Comparison of ENCODE assay signal across 27 cellular contexts in the genomic region with DNA sequence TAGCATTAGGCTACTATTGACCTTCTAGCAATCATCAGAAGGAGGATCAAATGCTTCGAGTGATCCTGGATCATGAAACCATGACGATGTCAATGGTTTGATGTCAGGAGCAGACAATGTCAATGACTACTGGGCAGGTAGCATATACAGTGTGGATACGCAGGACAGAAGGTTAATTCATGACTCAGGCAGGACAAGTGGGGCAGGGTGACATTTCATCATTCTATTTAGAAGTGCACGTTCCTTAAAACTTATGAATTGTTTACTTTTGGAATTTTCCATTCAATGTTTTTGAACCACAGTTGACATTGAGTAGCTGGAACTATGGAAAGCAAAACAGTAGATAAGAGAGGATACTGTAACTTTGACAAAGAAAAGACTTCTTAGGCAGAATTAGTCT.
"Had no signal": no experiment of that assay in that cellular context is flagged by ENCODE, and none has a peak within 500 bp of the region (broad histone marks: within the 10 kb centered on the region; RNA-seq: fewer than 3 reads in every experiment).

No MANE protein-coding gene starts in this region.

- H3K27ac ChIP-seq: brain microvascular endothelial cell, coronary artery, foreskin keratinocyte, gastrocnemius medialis, WERI-Rb-1 had no signal

- H3K27me3 ChIP-seq: brain microvascular endothelial cell, foreskin keratinocyte, gastrocnemius medialis had no signal

- H3K4me1 ChIP-seq: foreskin keratinocyte, gastrocnemius medialis had no signal

- ATAC-seq: activated CD4-positive, CD25-positive, alpha-beta regulatory T cell treated with anti-CD3 and anti-CD28 coated beads, Interleukin-2, amount 50 U/mL, for 24 hours; activated CD8-positive, alpha-beta T cell treated with anti-CD3 and anti-CD28 coated beads for 36 hours; activated T-cell treated with anti-CD3 and anti-CD28 coated beads, Interleukin-2, amount 50 U/mL, for 4 hours; activated T-helper 17 cell treated with anti-CD3 and anti-CD28 coated beads, Interleukin-2, amount 50 U/mL, for 72 hours; esophagus mucosa; foreskin keratinocyte; gastrocnemius medialis; T-cell had no signal

- H3K4me3 ChIP-seq: coronary artery, dorsolateral prefrontal cortex, gastrocnemius medialis had no signal

- H3K9me3 ChIP-seq: gastrocnemius medialis had no signal

- DNase-seq: activated B cell treated with CpG ODN at 0.5 μM for 24 hours; activated CD4-positive, alpha-beta T cell treated with anti-CD3 and anti-CD28 coated beads for 48 hours; activated CD4-positive, alpha-beta T cell treated with anti-CD3 and anti-CD28 coated beads, Interleukin-2, amount 50 U/mL, for 1 hour; activated CD4-positive, alpha-beta T cell treated with anti-CD3 and anti-CD28 coated beads, Interleukin-2, amount 50 U/mL, for 48 hours; activated CD8-positive, alpha-beta memory T cell treated with anti-CD3 and anti-CD28 coated beads for 24 hours; activated CD8-positive, alpha-beta T cell treated with anti-CD3 and anti-CD28 coated beads for 36 hours; activated effector memory CD4-positive, alpha-beta T cell treated with Interleukin-2 at 50 U/mL for 16 hours; activated gamma-delta T cell treated with Interleukin-2 at 50 U/mL for 16 hours; activated naive CD4-positive, alpha-beta T cell treated with anti-CD3 and anti-CD28 coated beads, Interleukin-2, amount 50 U/mL, for 16 hours; activated naive CD4-positive, alpha-beta T cell treated with Interleukin-2 at 50 U/mL for 16 hours; activated T-cell treated with anti-CD3 and anti-CD28 coated beads, Interleukin-2, amount 50 U/mL, for 4 hours; amniotic stem cell; anterior cingulate cortex; brain microvascular endothelial cell; dorsolateral prefrontal cortex; effector memory CD4-positive, alpha-beta T cell; endodermal cell; foreskin keratinocyte; gastrocnemius medialis; glutamatergic neuron; T-cell; T1000; WERI-Rb-1 had no signal

- H3K36me3 ChIP-seq: brain microvascular endothelial cell, gastrocnemius medialis, WERI-Rb-1 had no signal
